ENCODE assay signal across 1 cellular context in the genomic region with DNA sequence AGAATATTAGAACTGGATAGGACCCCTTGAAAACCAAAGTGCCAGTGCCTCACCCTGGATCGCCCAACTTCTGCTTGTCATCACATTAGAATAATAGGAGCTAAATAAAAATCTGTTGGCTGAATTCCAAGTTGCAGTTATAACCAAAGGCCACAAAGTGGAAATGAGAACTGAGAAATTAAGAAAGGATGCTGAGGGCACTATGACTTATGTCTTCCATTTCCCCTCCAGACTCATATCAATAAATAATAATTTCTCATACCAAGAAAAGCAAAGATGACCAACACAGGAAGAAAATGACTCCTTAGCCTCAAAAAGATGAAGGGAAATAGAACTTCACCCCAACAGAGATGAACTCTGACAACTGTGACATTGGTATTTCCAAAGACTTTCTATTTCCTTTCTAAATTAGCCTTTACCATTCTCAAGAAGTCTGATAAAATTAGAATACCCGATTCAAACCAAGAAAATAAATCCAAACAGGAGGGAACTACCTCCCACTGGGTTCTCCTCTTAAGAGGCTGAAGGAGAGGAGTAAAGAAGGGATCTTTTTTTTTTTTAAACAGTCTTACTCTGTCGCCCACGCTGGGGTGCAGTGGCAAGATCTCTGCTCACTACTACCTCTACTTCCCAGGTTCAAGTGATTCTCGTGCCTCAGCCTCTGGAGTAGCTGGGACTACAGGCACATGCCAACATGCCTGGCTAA.
TF ChIP-seq lines count a peak whose summit lies in the region.

No MANE protein-coding gene starts in this region.

TF ChIP-seq in GM23338, 12 proteins besides CTCF, POLR2A, EP300 and RAD21:
- TF ChIP-seq, protein P1, sequence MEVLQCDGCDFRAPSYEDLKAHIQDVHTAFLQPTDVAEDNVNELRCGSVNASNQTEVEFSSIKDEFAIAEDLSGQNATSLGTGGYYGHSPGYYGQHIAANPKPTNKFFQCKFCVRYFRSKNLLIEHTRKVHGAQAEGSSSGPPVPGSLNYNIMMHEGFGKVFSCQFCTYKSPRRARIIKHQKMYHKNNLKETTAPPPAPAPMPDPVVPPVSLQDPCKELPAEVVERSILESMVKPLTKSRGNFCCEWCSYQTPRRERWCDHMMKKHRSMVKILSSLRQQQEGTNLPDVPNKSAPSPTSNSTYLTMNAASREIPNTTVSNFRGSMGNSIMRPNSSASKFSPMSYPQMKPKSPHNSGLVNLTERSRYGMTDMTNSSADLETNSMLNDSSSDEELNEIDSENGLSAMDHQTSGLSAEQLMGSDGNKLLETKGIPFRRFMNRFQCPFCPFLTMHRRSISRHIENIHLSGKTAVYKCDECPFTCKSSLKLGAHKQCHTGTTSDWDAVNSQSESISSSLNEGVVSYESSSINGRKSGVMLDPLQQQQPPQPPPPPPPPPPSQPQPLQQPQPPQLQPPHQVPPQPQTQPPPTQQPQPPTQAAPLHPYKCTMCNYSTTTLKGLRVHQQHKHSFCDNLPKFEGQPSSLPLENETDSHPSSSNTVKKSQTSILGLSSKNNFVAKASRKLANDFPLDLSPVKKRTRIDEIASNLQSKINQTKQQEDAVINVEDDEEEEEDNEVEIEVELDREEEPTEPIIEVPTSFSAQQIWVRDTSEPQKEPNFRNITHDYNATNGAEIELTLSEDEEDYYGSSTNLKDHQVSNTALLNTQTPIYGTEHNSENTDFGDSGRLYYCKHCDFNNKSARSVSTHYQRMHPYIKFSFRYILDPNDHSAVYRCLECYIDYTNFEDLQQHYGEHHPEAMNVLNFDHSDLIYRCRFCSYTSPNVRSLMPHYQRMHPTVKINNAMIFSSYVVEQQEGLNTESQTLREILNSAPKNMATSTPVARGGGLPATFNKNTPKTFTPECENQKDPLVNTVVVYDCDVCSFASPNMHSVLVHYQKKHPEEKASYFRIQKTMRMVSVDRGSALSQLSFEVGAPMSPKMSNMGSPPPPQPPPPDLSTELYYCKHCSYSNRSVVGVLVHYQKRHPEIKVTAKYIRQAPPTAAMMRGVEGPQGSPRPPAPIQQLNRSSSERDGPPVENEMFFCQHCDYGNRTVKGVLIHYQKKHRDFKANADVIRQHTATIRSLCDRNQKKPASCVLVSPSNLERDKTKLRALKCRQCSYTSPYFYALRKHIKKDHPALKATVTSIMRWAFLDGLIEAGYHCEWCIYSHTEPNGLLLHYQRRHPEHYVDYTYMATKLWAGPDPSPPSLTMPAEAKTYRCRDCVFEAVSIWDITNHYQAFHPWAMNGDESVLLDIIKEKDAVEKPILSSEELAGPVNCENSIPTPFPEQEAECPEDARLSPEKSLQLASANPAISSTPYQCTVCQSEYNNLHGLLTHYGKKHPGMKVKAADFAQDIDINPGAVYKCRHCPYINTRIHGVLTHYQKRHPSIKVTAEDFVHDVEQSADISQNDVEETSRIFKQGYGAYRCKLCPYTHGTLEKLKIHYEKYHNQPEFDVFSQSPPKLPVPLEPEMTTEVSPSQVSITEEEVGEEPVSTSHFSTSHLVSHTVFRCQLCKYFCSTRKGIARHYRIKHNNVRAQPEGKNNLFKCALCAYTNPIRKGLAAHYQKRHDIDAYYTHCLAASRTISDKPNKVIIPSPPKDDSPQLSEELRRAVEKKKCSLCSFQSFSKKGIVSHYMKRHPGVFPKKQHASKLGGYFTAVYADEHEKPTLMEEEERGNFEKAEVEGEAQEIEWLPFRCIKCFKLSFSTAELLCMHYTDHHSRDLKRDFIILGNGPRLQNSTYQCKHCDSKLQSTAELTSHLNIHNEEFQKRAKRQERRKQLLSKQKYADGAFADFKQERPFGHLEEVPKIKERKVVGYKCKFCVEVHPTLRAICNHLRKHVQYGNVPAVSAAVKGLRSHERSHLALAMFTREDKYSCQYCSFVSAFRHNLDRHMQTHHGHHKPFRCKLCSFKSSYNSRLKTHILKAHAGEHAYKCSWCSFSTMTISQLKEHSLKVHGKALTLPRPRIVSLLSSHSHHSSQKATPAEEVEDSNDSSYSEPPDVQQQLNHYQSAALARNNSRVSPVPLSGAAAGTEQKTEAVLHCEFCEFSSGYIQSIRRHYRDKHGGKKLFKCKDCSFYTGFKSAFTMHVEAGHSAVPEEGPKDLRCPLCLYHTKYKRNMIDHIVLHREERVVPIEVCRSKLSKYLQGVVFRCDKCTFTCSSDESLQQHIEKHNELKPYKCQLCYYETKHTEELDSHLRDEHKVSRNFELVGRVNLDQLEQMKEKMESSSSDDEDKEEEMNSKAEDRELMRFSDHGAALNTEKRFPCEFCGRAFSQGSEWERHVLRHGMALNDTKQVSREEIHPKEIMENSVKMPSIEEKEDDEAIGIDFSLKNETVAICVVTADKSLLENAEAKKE (CRISPR knock-in tag; IDR thresholded peaks at IDR 0.05) = no peak
- TF ChIP-seq STAT1 (IDR thresholded peaks at IDR 0.05; ENCODE audit: unreplicated experiment) = no peak
- no peak for TF ChIP-seq EZH2phosphoT487 (IDR thresholded peaks at IDR 0.05; ENCODE audit: unreplicated experiment)
- no peak for TF ChIP-seq ZNF331 (CRISPR knock-in tag; IDR thresholded peaks at IDR 0.05; ENCODE audit: low read depth)
- no peak for TF ChIP-seq ZNF114 (CRISPR knock-in tag; IDR thresholded peaks at IDR 0.05)
- no peak for TF ChIP-seq EZH2 (IDR thresholded peaks at IDR 0.05; ENCODE audit: low read depth, unreplicated experiment)
